ENCODE assay signal across 17 cellular contexts in genomic region chr18:13138822-13139139, GRCh38.
DNase-seq lines count a peak whose midpoint lies in the region; ATAC-seq and TF ChIP-seq lines count a peak whose summit lies in the region.
"Had no signal": no experiment of that assay in that cellular context is flagged by ENCODE, and none has a peak within 500 bp of the region (broad histone marks: within the 10 kb centered on the region; RNA-seq: fewer than 3 reads in every experiment).

No MANE protein-coding gene starts in this region.

- TF ChIP-seq CTCF in CD14-positive monocyte (IDR thresholded peaks at IDR 0.05) (no peak), DND-41 (IDR thresholded peaks at IDR 0.05; ENCODE audit: borderline replicate concordance, extremely low read depth, low read length, poor library complexity, severe bottlenecking) (no peak), mesothelial cell of epicardium (IDR thresholded peaks at IDR 0.05; ENCODE audit: unreplicated experiment) (no peak), H9 (conservative IDR thresholded peaks at IDR 0.05) (no peak)
- no peak for TF ChIP-seq CTCF in activated CD8-positive, alpha-beta T cell treated with anti-CD3 and anti-CD28 coated beads for 36 hours (IDR thresholded peaks at IDR 0.05)

- H3K4me1 ChIP-seq in DND-41 (ENCODE audit: insufficient read depth, low read length) (peaks cover 42% of the 10 kb centered on the region), H9 (ENCODE audit: insufficient read depth, low read length) (no peaks in the 10 kb centered on the region)

- H2BK120ac ChIP-seq in H9 (ENCODE audit: low read depth, low read length, poor library complexity, severe bottlenecking): no peak overlapping the region

- no peak overlapping the region for H4K8ac ChIP-seq in H9 (replicated peaks; ENCODE audit: insufficient read length, low read depth, low read length)

- peak overlapping the region; percentile 46 to 82 for H3K4me3 ChIP-seq in DND-41 (ENCODE audit: low read depth in 1 of 2, low read length in 2 of 2)
- H3K4me3 ChIP-seq: body of pancreas, smooth muscle cell had no signal

- POLR2A ChIA-PET in activated CD8-positive, alpha-beta T cell treated with anti-CD3 and anti-CD28 coated beads for 36 hours (lab: Charles Lee): no interaction called here

- H3K9me3 ChIP-seq in DND-41 (ENCODE audit: insufficient read depth, low read length, severe bottlenecking) (no peaks in the 10 kb centered on the region), H9 (ENCODE audit: control insufficient read depth, low read depth, low read length) (no peaks in the 10 kb centered on the region)
- H3K9me3 ChIP-seq: body of pancreas had no signal

- H3K4me1 Mint-ChIP-seq in CD14-positive monocyte: peaks cover 24% of the 10 kb centered on the region
- H3K4me1 Mint-ChIP-seq in activated CD8-positive, alpha-beta T cell treated with anti-CD3 and anti-CD28 coated beads for 36 hours (ENCODE audit: low read depth): peaks cover 29% of the 10 kb centered on the region
- H3K4me1 Mint-ChIP-seq in mesothelial cell of epicardium: peaks cover 3% of the 10 kb centered on the region
- H3K4me1 Mint-ChIP-seq in H9: peaks cover 7 to 9% of the 10 kb centered on the region in 2 experiments; a peak in 3 of 4 replicates

- no peak overlapping the region for H3K4ac ChIP-seq in H9 (ENCODE audit: low read depth, low read length)

- H3K27ac Mint-ChIP-seq in CD14-positive monocyte: peak overlapping the region in 5 of 7 donors; percentile 92 to 100 (median 98)
- peak overlapping the region; percentile 96 for H3K27ac Mint-ChIP-seq in activated CD8-positive, alpha-beta T cell treated with anti-CD3 and anti-CD28 coated beads for 36 hours
- no peak overlapping the region for H3K27ac Mint-ChIP-seq in mesothelial cell of epicardium
- no peak overlapping the region for H3K27ac Mint-ChIP-seq in H9

- H2BK15ac ChIP-seq in H9 (ENCODE audit: low read depth, low read length): no peak overlapping the region

- peaks cover 29% of the 10 kb centered on the region for H3K79me2 ChIP-seq in DND-41 (ENCODE audit: insufficient read depth, low read length)
- no peaks in the 10 kb centered on the region for H3K79me2 ChIP-seq in H9 (ENCODE audit: insufficient read depth, low read length)

- peak overlapping the region; percentile 93 for H3K9ac ChIP-seq in DND-41 (ENCODE audit: low read depth, low read length)
- H3K9ac ChIP-seq in H9 (ENCODE audit: extremely low read depth, insufficient read length, low read length): no peak overlapping the region

- CTCF ChIA-PET in activated CD8-positive, alpha-beta T cell treated with anti-CD3 and anti-CD28 coated beads for 36 hours (lab: Charles Lee): interaction anchor here (1.6 kb wide), 1 partner anchor 23 kb away, joined by 6 read pairs; no protein-coding TSS in a partner anchor

- peaks cover 8% of the 10 kb centered on the region for H3K23me2 ChIP-seq in H9 (ENCODE audit: insufficient read length, low read depth, low read length, poor library complexity, severe bottlenecking)

- H2AFZ ChIP-seq in DND-41 (ENCODE audit: low read depth, low read length) (peak overlapping the region; percentile 92), H9 (ENCODE audit: low read length) (no peak overlapping the region)

- H3K4me3 Mint-ChIP-seq in CD14-positive monocyte (peak overlapping the region; percentile 96 to 100), mesothelial cell of epicardium (peak overlapping the region; percentile 73), H9 (no peak overlapping the region)
- H3K4me3 Mint-ChIP-seq in activated CD8-positive, alpha-beta T cell treated with anti-CD3 and anti-CD28 coated beads for 36 hours: peak overlapping the region; percentile 93

- intact Hi-C loops in CD14-positive monocyte (cut with micrococcal nuclease): loop anchor here in 1 of 2 donors (5.0 kb wide), 2 partner anchors 146 to 589 kb away; partner anchors contain the start of genes CEP192, FAM210A and RNMT
- intact Hi-C loops in activated CD8-positive, alpha-beta T cell treated with anti-CD3 and anti-CD28 coated beads for 36 hours (cut with micrococcal nuclease): no loop called here
- intact Hi-C loops in posterior cingulate gyrus (cut with DNase I): no loop called here

- H4K20me1 ChIP-seq in DND-41 (ENCODE audit: insufficient read depth, low read length) (no peaks in the 10 kb centered on the region), H9 (ENCODE audit: control insufficient read depth, insufficient read depth, insufficient read length) (no peaks in the 10 kb centered on the region)

- H3K27ac ChIP-seq in DND-41 (ENCODE audit: low read length) (peak overlapping the region; percentile 99), H9 (ENCODE audit: insufficient read length, low read depth, low read length) (no peak overlapping the region)
- H3K27ac ChIP-seq: body of pancreas had no signal

- H3K36me3 Mint-ChIP-seq in CD14-positive monocyte (peaks cover 3 to 7% of the 10 kb centered on the region in 2 donors), mesothelial cell of epicardium (no peaks in the 10 kb centered on the region), H9 (ENCODE audit: insufficient read depth in 1 of 3, low read depth in 3 of 3) (peaks cover 2 to 10% (median 7%) of the 10 kb centered on the region in 3 experiments; a peak in 6 of 7 replicates)
- H3K36me3 Mint-ChIP-seq in activated CD8-positive, alpha-beta T cell treated with anti-CD3 and anti-CD28 coated beads for 36 hours (ENCODE audit: low read depth): peaks cover 7% of the 10 kb centered on the region

- H2BK12ac ChIP-seq in H9 (ENCODE audit: insufficient read length, low read depth, low read length): no peak overlapping the region

- H3T11ph ChIP-seq in H9 (ENCODE audit: low read length): no peak overlapping the region

- H3K79me1 ChIP-seq in H9 (ENCODE audit: insufficient read depth, low read depth, low read length, poor library complexity, severe bottlenecking): no peaks in the 10 kb centered on the region

- H4K5ac ChIP-seq in H9 (ENCODE audit: insufficient read length, low read depth, low read length): no peak overlapping the region

- no CpG with 5 or more reads among the region's 5 CpGs for WGBS in H9 (ENCODE audit: extremely low coverage, insufficient read length, low lambda C conversion rate)

- H3K23ac ChIP-seq in H9 (ENCODE audit: insufficient read length, low read depth, low read length): no peak overlapping the region

- H2BK20ac ChIP-seq in H9 (ENCODE audit: low read depth, low read length, poor library complexity, severe bottlenecking): no peak overlapping the region

- H3K36me3 ChIP-seq in DND-41 (ENCODE audit: insufficient read depth, low read length): no peaks in the 10 kb centered on the region; the same call in 1 of the 2 replicates
- H3K36me3 ChIP-seq: esophagus squamous epithelium had no signal

- ATAC-seq in DND-41 (ENCODE audit: insufficient read depth, low read depth) (peak; percentile 47), HG03460 (IDR thresholded peaks at IDR 0.05; ENCODE audit: unreplicated experiment) (no peak)
- no peak for ATAC-seq in activated CD8-positive, alpha-beta T cell treated with anti-CD3 and anti-CD28 coated beads for 36 hours
- ATAC-seq: PC-3, SK-N-SH treated with all-trans-retinoic acid at 6 μM for 48 hours had no signal

- no peak overlapping the region for H4K91ac ChIP-seq in H9 (ENCODE audit: insufficient read length, low read depth, low read length)

- H3K4me2 ChIP-seq in DND-41 (ENCODE audit: insufficient read depth, low read length) (peak overlapping the region; percentile 86), H9 (ENCODE audit: insufficient read depth, insufficient read length, low read length) (no peak overlapping the region)
- H3K4me2 ChIP-seq: smooth muscle cell had no signal

- no peak overlapping the region for H3K18ac ChIP-seq in H9 (ENCODE audit: insufficient read length, low read depth, low read length)

- H3K27me3 ChIP-seq in DND-41 (ENCODE audit: insufficient read depth, low read length, poor library complexity): no peaks in the 10 kb centered on the region
- H3K27me3 ChIP-seq in H9 (ENCODE audit: insufficient read depth, low read length): peaks cover 4% of the 10 kb centered on the region; the same call in 1 of the 2 replicates
- H3K27me3 ChIP-seq: body of pancreas had no signal

- H3K56ac ChIP-seq in H9 (ENCODE audit: insufficient read length, low read depth, low read length): no peak overlapping the region

- H3K9me3 Mint-ChIP-seq in CD14-positive monocyte (peaks cover 19 to 55% (median 27%) of the 10 kb centered on the region in 7 donors), mesothelial cell of epicardium (peaks cover 5% of the 10 kb centered on the region), H9 (peaks cover 14 to 16% of the 10 kb centered on the region in 2 experiments)
- peaks cover 8% of the 10 kb centered on the region for H3K9me3 Mint-ChIP-seq in activated CD8-positive, alpha-beta T cell treated with anti-CD3 and anti-CD28 coated beads for 36 hours

- H3K27me3 Mint-ChIP-seq in CD14-positive monocyte (ENCODE audit: low read depth in 3 of 3) (peaks cover 15 to 34% (median 19%) of the 10 kb centered on the region in 3 donors), mesothelial cell of epicardium (ENCODE audit: low read depth) (peaks cover 54% of the 10 kb centered on the region), H9 (ENCODE audit: low read depth) (peaks cover 51% of the 10 kb centered on the region)
- H3K27me3 Mint-ChIP-seq in activated CD8-positive, alpha-beta T cell treated with anti-CD3 and anti-CD28 coated beads for 36 hours: no peaks in the 10 kb centered on the region

- no peak overlapping the region for H3K14ac ChIP-seq in H9 (ENCODE audit: insufficient read depth, low read length)

- no peak overlapping the region for H2AK5ac ChIP-seq in H9 (ENCODE audit: insufficient read length, low read length)

- no peak for DNase-seq in CD14-positive monocyte (ENCODE audit: low spot score)
- peak; percentile 84 for DNase-seq in DND-41
- peak; percentile 26 for DNase-seq in activated CD8-positive, alpha-beta T cell treated with anti-CD3 and anti-CD28 coated beads for 36 hours
- DNase-seq in mesothelial cell of epicardium (ENCODE audit: low spot score in 2 of 2, unreplicated experiment in 2 of 2): no peak
- no peak for DNase-seq in NCI-H2029 treated with DMSO at 0.1 percent for 48 hours (lab: John Stamatoyannopoulos, UW)
- no peak for DNase-seq in posterior cingulate gyrus
- no peak for DNase-seq in H9
- DNase-seq: body of pancreas, EL, esophagus squamous epithelium, head of caudate nucleus, NCI-H187 treated with DMSO at 0.1 percent for 48 hours, NCI-H510A, PC-3 had no signal

- H2BK5ac ChIP-seq in H9 (ENCODE audit: insufficient read length, low read length): no peak overlapping the region

Comparison
In these comparisons a context has a peak if more than half of its experiments do, and no peak if none do; other contexts are left out.
1. DNase-seq: peak in DND-41 (single experiment) and activated CD8-positive, alpha-beta T cell treated with anti-CD3 and anti-CD28 coated beads for 36 hours (single experiment); none in CD14-positive monocyte (single experiment), mesothelial cell of epicardium (0 of 2), NCI-H2029 treated with DMSO at 0.1 percent for 48 hours (single experiment), posterior cingulate gyrus (0 of 10) and H9 (single experiment).
2. H3K27ac Mint-ChIP-seq: peak in CD14-positive monocyte (5 of 7) and activated CD8-positive, alpha-beta T cell treated with anti-CD3 and anti-CD28 coated beads for 36 hours (single experiment); none in mesothelial cell of epicardium (single experiment) and H9 (0 of 3).
3. H3K4me3 Mint-ChIP-seq: peak in CD14-positive monocyte (2 of 2), activated CD8-positive, alpha-beta T cell treated with anti-CD3 and anti-CD28 coated beads for 36 hours (single experiment) and mesothelial cell of epicardium (single experiment); none in H9 (0 of 2).